Comparison of ENCODE assay signal across 19 cellular contexts in genomic region chr11:8740156-8740555, GRCh38. TPM values are rescaled to one million over a fixed set of nuclear protein-coding genes. Genes with fewer than 3 reads are reported as not detected.
DNase-seq lines count a peak whose midpoint lies in the region; ATAC-seq and TF ChIP-seq lines count a peak whose summit lies in the region.
"Had no signal": no experiment of that assay in that cellular context is flagged by ENCODE, and none has a peak within 500 bp of the region (broad histone marks: within the 10 kb centered on the region; RNA-seq: fewer than 3 reads in every experiment).

No MANE protein-coding gene starts in this region.

- ATAC-seq in Right ventricle myocardium inferior (no peak), HG03457 (IDR thresholded peaks at IDR 0.05; ENCODE audit: unreplicated experiment) (no peak)
- ATAC-seq: GM12878, HCT116, HepG2 had no signal

- no peak for TF ChIP-seq CTCF in transverse colon (IDR thresholded peaks at IDR 0.05)

- DNase-seq in cardiac septum (ENCODE audit: low spot score): peak; percentile 12
- no peak for DNase-seq in Right ventricle myocardium inferior (ENCODE audit: missing footprints)
- DNase-seq in foreskin melanocyte: peak; percentile 87
- DNase-seq in transverse colon: no peak
- DNase-seq in effector CD4-positive, alpha-beta T cell: no peak
- no peak for DNase-seq in NCI-H446 (lab: John Stamatoyannopoulos, UW)
- DNase-seq: Calu3; CD4-positive, alpha-beta memory T cell; DMS79 treated with DMSO at 0.1 percent for 48 hours; GF-D8; GOT3; H7; HFFc6 had no signal

- TF ChIP-seq EP300 in transverse colon (IDR thresholded peaks at IDR 0.05; ENCODE audit: low read depth): no peak

- H3K36me3 ChIP-seq in transverse colon: no peaks in the 10 kb centered on the region
- H3K36me3 ChIP-seq: BLaER1 had no signal

- TF ChIP-seq POLR2A in transverse colon (IDR thresholded peaks at IDR 0.05): no peak

- in situ Hi-C loops in transverse colon (cut with MboI; ENCODE audit: low pct_ligation_motif_present in 1 of 4, low pct_unique_long_range_greater_than_20kb in 1 of 4, low sequenced_read_pairs in 3 of 4): no loop called here

- WGBS in transverse colon (ENCODE audit: low coverage in 1 of 2), 2 donors: 74 to 88% methylated on average over 2 to 3 of the region's 3 CpGs

- H3K4me1 ChIP-seq in transverse colon: peaks cover 0 to 36% (median 2%) of the 10 kb centered on the region in 4 donors
- H3K4me1 ChIP-seq: BLaER1 had no signal

- no peaks in the 10 kb centered on the region for H3K9me3 ChIP-seq in transverse colon
- H3K9me3 ChIP-seq: BLaER1 had no signal

- peak overlapping the region in 3 of 4 donors; percentile 8 to 36 (median 24) for H3K27ac ChIP-seq in transverse colon
- H3K27ac ChIP-seq: 22Rv1, BLaER1 had no signal

- intact Hi-C loops in cardiac septum (cut with DNase I) (no loop called here), Right ventricle myocardium inferior (cut with DNase I) (no loop called here), transverse colon (cut with DNase I; ENCODE audit: low total_unique reads) (no loop called here)

- no peaks in the 10 kb centered on the region for H3K27me3 ChIP-seq in transverse colon

- H3K4me3 ChIP-seq in transverse colon: no peak overlapping the region
- H3K4me3 ChIP-seq: BLaER1, GM12878 had no signal

RNA-seq across cellular contexts. Expression of gene RPL27A, which starts 57.6 kb away (rescaled TPM):
- total RNA-seq in cardiac septum (462 TPM), Right ventricle myocardium inferior (679 TPM), transverse colon (100 to 1,000 TPM; 462 to 843 (median 770) TPM)

RNA-seq across cellular contexts. Expression of gene TRIM66, which starts 57.7 kb away (rescaled TPM):
- total RNA-seq in cardiac septum (3.0 TPM), Right ventricle myocardium inferior (3.5 TPM), transverse colon (10 to 100 TPM; 11.7 to 19.7 (median 14.3) TPM)

Comparison
In these comparisons a context has a peak if more than half of its experiments do, and no peak if none do; other contexts are left out.
1. DNase-seq: peak in cardiac septum (single experiment) and foreskin melanocyte (single experiment); none in Right ventricle myocardium inferior (single experiment), transverse colon (single experiment), effector CD4-positive, alpha-beta T cell (single experiment) and NCI-H446 (0 of 2).